25 cellular contexts compared by ENCODE assay signal in genomic region chr12:33944703-33945437, GRCh38.
DNase-seq lines count a peak whose midpoint lies in the region; ATAC-seq and TF ChIP-seq lines count a peak whose summit lies in the region.
"Had no signal": no experiment of that assay in that cellular context is flagged by ENCODE, and none has a peak within 500 bp of the region (broad histone marks: within the 10 kb centered on the region; RNA-seq: fewer than 3 reads in every experiment).

No MANE protein-coding gene starts in this region.

- BruUV-seq in PC-3 (replicated peaks; lab: Mats Ljungman, UMichigan): no TSS peak

- no peak for TF ChIP-seq POLR2A in right lobe of liver (IDR thresholded peaks at IDR 0.05)

- H3K9ac ChIP-seq in PC-3 (ENCODE audit: low read length): no peak overlapping the region
- H3K9ac ChIP-seq in endodermal cell (ENCODE audit: extremely low read depth, low read length, poor library complexity, severe bottlenecking): no peak overlapping the region

- H3K4me3 Mint-ChIP-seq in endodermal cell: no peak overlapping the region
- no peak overlapping the region for H3K4me3 Mint-ChIP-seq in activated CD4-positive, alpha-beta memory T cell treated with anti-CD3 and anti-CD28 coated beads for 36 hours
- H3K4me3 Mint-ChIP-seq: CD4-positive, alpha-beta memory T cell; H9; HFFc6 had no signal

- 90 to 100% methylated on average over 2 to 3 of the region's 3 CpGs for WGBS in endodermal cell (ENCODE audit: insufficient coverage in 1 of 2, insufficient read length in 1 of 2), 2 experiments
- WGBS in right lobe of liver (ENCODE audit: insufficient coverage, low coverage, low lambda C conversion rate, missing lambda C conversion rate): 16% methylated on average over 3 of the region's 3 CpGs

- POLR2A ChIA-PET in PC-3 (lab: Charles Lee; ENCODE audit: unreplicated experiment): no interaction called here
- POLR2A ChIA-PET in activated CD4-positive, alpha-beta memory T cell treated with anti-CD3 and anti-CD28 coated beads for 36 hours (lab: Charles Lee): no interaction called here

- H4K20me1 ChIP-seq in PC-3 (ENCODE audit: low read length): no peaks in the 10 kb centered on the region

- no peaks in the 10 kb centered on the region for H3F3A ChIP-seq in PC-3 (ENCODE audit: low read length, unreplicated experiment)

- peaks cover 9% of the 10 kb centered on the region for H3K4me1 Mint-ChIP-seq in endodermal cell
- H3K4me1 Mint-ChIP-seq in activated CD4-positive, alpha-beta memory T cell treated with anti-CD3 and anti-CD28 coated beads for 36 hours (ENCODE audit: low read depth): no peaks in the 10 kb centered on the region
- H3K4me1 Mint-ChIP-seq: CD4-positive, alpha-beta memory T cell had no signal

- intact Hi-C loops in PC-3 (cut with micrococcal nuclease) (no loop called here), right lobe of liver (cut with DNase I) (no loop called here)
- intact Hi-C loops in activated CD4-positive, alpha-beta memory T cell treated with anti-CD3 and anti-CD28 coated beads for 36 hours (cut with micrococcal nuclease): no loop called here

- no peak overlapping the region for H3K27ac ChIP-seq in PC-3 (ENCODE audit: low read length)
- H3K27ac ChIP-seq in endodermal cell (ENCODE audit: low read depth, low read length): no peak overlapping the region
- H3K27ac ChIP-seq in right lobe of liver: peak overlapping the region in 1 of 3 donors; percentile 46
- H3K27ac ChIP-seq: RWPE1, SK-N-MC had no signal

- peak; percentile 73 for ATAC-seq in PC-3
- ATAC-seq in right lobe of liver: peak; percentile 98 to 99 (median 99)
- ATAC-seq in GM18907 (IDR thresholded peaks at IDR 0.05; ENCODE audit: unreplicated experiment): no peak
- ATAC-seq in GM21786 (IDR thresholded peaks at IDR 0.05; ENCODE audit: unreplicated experiment): no peak
- no peak for ATAC-seq in HG02588 (IDR thresholded peaks at IDR 0.05; ENCODE audit: unreplicated experiment)
- ATAC-seq: Panc1 had no signal

- peak; percentile 56 for DNase-seq in PC-3
- DNase-seq in endodermal cell: peak; percentile 45
- DNase-seq in right lobe of liver: peak in 1 of 3 donors; percentile 67
- no peak for DNase-seq in activated CD4-positive, alpha-beta memory T cell treated with anti-CD3 and anti-CD28 coated beads for 36 hours
- DNase-seq: C1 segment of cervical spinal cord; CD4-positive, alpha-beta memory T cell; COR-L47; DMS 273 treated with DMSO at 0.1 percent for 48 hours; DMS79; EL; GDM1; H9; HFFc6; NCI-H1105; NCI-H146; NCI-H2029; NCI-H446; NCI-H526 treated with DMSO at 0.1 percent for 48 hours; SHP77 treated with DMSO at 0.1 percent for 48 hours had no signal

- H3K27ac Mint-ChIP-seq in endodermal cell: no peak overlapping the region
- H3K27ac Mint-ChIP-seq in activated CD4-positive, alpha-beta memory T cell treated with anti-CD3 and anti-CD28 coated beads for 36 hours: no peak overlapping the region
- H3K27ac Mint-ChIP-seq: CD4-positive, alpha-beta memory T cell; H9; HFFc6 had no signal

- H3K27me3 ChIP-seq in PC-3 (ENCODE audit: low read length) (no peaks in the 10 kb centered on the region), endodermal cell (ENCODE audit: control insufficient read depth, insufficient read depth, low read length, poor library complexity, severe bottlenecking) (no peaks in the 10 kb centered on the region), right lobe of liver (no peaks in the 10 kb centered on the region)

- H3K36me3 ChIP-seq in PC-3 (ENCODE audit: low read depth, low read length): no peaks in the 10 kb centered on the region; the same call in 1 of the 2 replicates
- H3K36me3 ChIP-seq in endodermal cell (ENCODE audit: control insufficient read depth, insufficient read depth, low read length): no peaks in the 10 kb centered on the region
- no peaks in the 10 kb centered on the region for H3K36me3 ChIP-seq in right lobe of liver

- H2AFZ ChIP-seq in PC-3 (ENCODE audit: low read length): peak overlapping the region; percentile 60; the same call in 1 of the 2 replicates

- no peaks in the 10 kb centered on the region for H3K27me3 Mint-ChIP-seq in endodermal cell (ENCODE audit: insufficient read depth)
- no peaks in the 10 kb centered on the region for H3K27me3 Mint-ChIP-seq in activated CD4-positive, alpha-beta memory T cell treated with anti-CD3 and anti-CD28 coated beads for 36 hours
- H3K27me3 Mint-ChIP-seq: CD4-positive, alpha-beta memory T cell had no signal

- H3K4me2 ChIP-seq in PC-3 (ENCODE audit: low read length): peak overlapping the region; percentile 61

- H3K79me2 ChIP-seq in PC-3 (ENCODE audit: low read length): no peaks in the 10 kb centered on the region

- TF ChIP-seq CTCF in PC-3 (conservative IDR thresholded peaks at IDR 0.05; ENCODE audit: low read depth, low read length) (no peak), endodermal cell (conservative IDR thresholded peaks at IDR 0.05) (no peak), right lobe of liver (IDR thresholded peaks at IDR 0.05) (no peak)

- H3K9me3 ChIP-seq in PC-3 (ENCODE audit: low read length) (no peaks in the 10 kb centered on the region), endodermal cell (ENCODE audit: control insufficient read depth, low read length) (peaks cover 11% of the 10 kb centered on the region), right lobe of liver (peaks cover 0 to 8% (median 3%) of the 10 kb centered on the region in 4 donors)

- no peaks in the 10 kb centered on the region for H3K36me3 Mint-ChIP-seq in endodermal cell (ENCODE audit: low read depth)
- no peaks in the 10 kb centered on the region for H3K36me3 Mint-ChIP-seq in activated CD4-positive, alpha-beta memory T cell treated with anti-CD3 and anti-CD28 coated beads for 36 hours
- H3K36me3 Mint-ChIP-seq: CD4-positive, alpha-beta memory T cell had no signal

- H3K4me1 ChIP-seq in PC-3 (ENCODE audit: insufficient read depth, low read length) (peaks cover 16% of the 10 kb centered on the region), endodermal cell (ENCODE audit: control insufficient read depth, insufficient read depth, low read length) (no peaks in the 10 kb centered on the region), right lobe of liver (peaks cover 0 to 7% (median 2%) of the 10 kb centered on the region in 4 donors)

- H3K4me3 ChIP-seq in PC-3 (ENCODE audit: low read length) (no peak overlapping the region), endodermal cell (ENCODE audit: low read length) (no peak overlapping the region), right lobe of liver (no peak overlapping the region)
- H3K4me3 ChIP-seq: SK-N-MC had no signal

- H3K9me2 ChIP-seq in PC-3 (replicated peaks; ENCODE audit: low read length): no peaks in the 10 kb centered on the region

- CTCF ChIA-PET in PC-3 (lab: Charles Lee): no interaction called here
- CTCF ChIA-PET in activated CD4-positive, alpha-beta memory T cell treated with anti-CD3 and anti-CD28 coated beads for 36 hours (lab: Charles Lee): no interaction called here

- H3K9me3 Mint-ChIP-seq in endodermal cell: peaks cover 18% of the 10 kb centered on the region
- peaks cover 14% of the 10 kb centered on the region for H3K9me3 Mint-ChIP-seq in activated CD4-positive, alpha-beta memory T cell treated with anti-CD3 and anti-CD28 coated beads for 36 hours

Comparison
In these comparisons a context has a peak if more than half of its experiments do, and no peak if none do; other contexts are left out.
1. ATAC-seq: peak in PC-3 (single experiment) and right lobe of liver (4 of 4); none in GM18907 (single experiment), GM21786 (single experiment) and HG02588 (single experiment).